In genomic region chr7:76511911-76512885, GRCh38 we compare ENCODE assay signal across 8 cellular contexts. TPM values are rescaled to one million over a fixed set of nuclear protein-coding genes. Genes with fewer than 3 reads are reported as not detected.
DNase-seq lines count a peak whose midpoint lies in the region; ATAC-seq, FAIRE-seq and TF ChIP-seq lines count a peak whose summit lies in the region.
"Not testable (repeated sequence)": the region's sequence is repeated elsewhere in the genome, so short reads cannot be mapped to it uniquely, and the experiment has no call there.
"Had no signal": no experiment of that assay in that cellular context is flagged by ENCODE, and none has a peak within 500 bp of the region (broad histone marks: within the 10 kb centered on the region; RNA-seq: fewer than 3 reads in every experiment).

No MANE protein-coding gene starts in this region.

- WGBS in heart right ventricle, 2 donors: 80 to 88% methylated on average over 7 to 12 of the region's 31 CpGs
- WGBS in HepG2 (ENCODE audit: low lambda C conversion rate): 100% methylated on average over 4 of the region's 31 CpGs
- WGBS in transverse colon (ENCODE audit: low coverage in 1 of 2), 2 donors: no CpG with 5 or more reads among the region's 31 CpGs

- not testable (repeated sequence) for H3K27me3 ChIP-seq in Panc1 (ENCODE audit: control insufficient read depth, insufficient read depth, low read length); colonic mucosa; heart right ventricle; HepG2 (ENCODE audit: control insufficient read depth in 1 of 2, insufficient read depth in 2 of 2, low read length in 2 of 2); transverse colon

- H3K27me3 Mint-ChIP-seq in Calu3 (ENCODE audit: unreplicated experiment); osteocyte (ENCODE audit: unreplicated experiment): not testable (repeated sequence)

- not testable (repeated sequence) for TF ChIP-seq POLR2A in HepG2 (IDR thresholded peaks at IDR 0.05; ENCODE audit: insufficient read depth in 1 of 2, low read depth in 2 of 2, low read length in 2 of 2); transverse colon (IDR thresholded peaks at IDR 0.05)

- BruUV-seq in Calu3 (replicated peaks; lab: Mats Ljungman, UMichigan); Panc1 (replicated peaks; lab: Mats Ljungman, UMichigan); HepG2 (replicated peaks; lab: Mats Ljungman, UMichigan): not testable (repeated sequence)

- not testable (repeated sequence) for TF ChIP-seq RAD21 in HepG2 (CRISPR knock-in tag; IDR thresholded peaks at IDR 0.05)

- H3K9me3 ChIP-seq in Panc1 (ENCODE audit: control insufficient read depth, insufficient read depth, low read depth, low read length); colonic mucosa; heart right ventricle; HepG2 (ENCODE audit: low read length); transverse colon: not testable (repeated sequence)

- not testable (repeated sequence) for H2AFZ ChIP-seq in HepG2 (ENCODE audit: low read length)

- peak overlapping the region; percentile 87 for H3K27ac ChIP-seq in Panc1 (ENCODE audit: low read length)
- H3K27ac ChIP-seq in colonic mucosa; heart right ventricle; HepG2 (ENCODE audit: extremely low read length, insufficient read depth, low read length): not testable (repeated sequence)
- H3K27ac ChIP-seq in transverse colon: peak overlapping the region; percentile 55 to 75 (median 60)

- peak overlapping the region; percentile 93 for H3K4me2 ChIP-seq in HepG2 (ENCODE audit: low read depth, low read length)

- ATAC-seq in Panc1: peak; percentile 94
- peak; percentile 36 to 85 (median 72) for ATAC-seq in heart right ventricle
- ATAC-seq in HepG2: peak; percentile 71

- not testable (repeated sequence) for TF ChIP-seq CTCF in Calu3 (IDR thresholded peaks at IDR 0.05; ENCODE audit: unreplicated experiment); Panc1 (IDR thresholded peaks at IDR 0.05); colonic mucosa (IDR thresholded peaks at IDR 0.05); heart right ventricle (IDR thresholded peaks at IDR 0.05); HepG2 (CRISPR knock-in tag; IDR thresholded peaks at IDR 0.05); osteocyte (IDR thresholded peaks at IDR 0.05); transverse colon (IDR thresholded peaks at IDR 0.05)

- H3K4me3 Mint-ChIP-seq in Calu3 (ENCODE audit: low read depth, unreplicated experiment): peak overlapping the region; percentile 17
- not testable (repeated sequence) for H3K4me3 Mint-ChIP-seq in osteocyte (ENCODE audit: unreplicated experiment)

- not testable (repeated sequence) for H4K20me1 ChIP-seq in HepG2 (ENCODE audit: insufficient read depth, low read length)

- in situ Hi-C loops in Panc1 (cut with HindIII; ENCODE audit: low pct_unique_long_range_greater_than_20kb, low sequenced_read_pairs); HepG2 (cut with HindIII; ENCODE audit: extremely low pct_ligation_motif_present, low pct_unique_long_range_greater_than_20kb): not testable (repeated sequence)
- in situ Hi-C loops in transverse colon (cut with MboI; ENCODE audit: low pct_ligation_motif_present in 1 of 4, low pct_unique_long_range_greater_than_20kb in 1 of 4, low sequenced_read_pairs in 3 of 4): loop anchor here in 1 of 4 donors (25.0 kb wide), 1 partner anchor 500 kb away; no protein-coding TSS in a partner anchor

- not testable (repeated sequence) for TF ChIP-seq EP300 in HepG2 (IDR thresholded peaks at IDR 0.05; ENCODE audit: low read depth in 2 of 2, low read length in 2 of 2); HepG2 (CRISPR knock-in tag; IDR thresholded peaks at IDR 0.05; ENCODE audit: borderline replicate concordance); transverse colon (IDR thresholded peaks at IDR 0.05; ENCODE audit: low read depth)

- not testable (repeated sequence) for H3K27ac Mint-ChIP-seq in Calu3 (ENCODE audit: unreplicated experiment); osteocyte (ENCODE audit: unreplicated experiment)

- FAIRE-seq in HepG2 (lab: Jason Lieb, UNC): peak; percentile 79

- peak overlapping the region; percentile 46 to 61 for H3K9ac ChIP-seq in colonic mucosa (ENCODE audit: low read depth in 2 of 2, low read length in 2 of 2)
- H3K9ac ChIP-seq in HepG2 (ENCODE audit: insufficient read depth, low read depth, low read length): peak overlapping the region; percentile 49; the same call in 1 of the 2 replicates

- peaks cover 11% of the 10 kb centered on the region for H3K36me3 Mint-ChIP-seq in Calu3 (ENCODE audit: insufficient read depth, unreplicated experiment)
- H3K36me3 Mint-ChIP-seq in osteocyte (ENCODE audit: unreplicated experiment): not testable (repeated sequence)

- not testable (repeated sequence) for H3K4me1 Mint-ChIP-seq in Calu3 (ENCODE audit: low read depth, unreplicated experiment)
- H3K4me1 Mint-ChIP-seq in osteocyte (ENCODE audit: unreplicated experiment): peaks cover 18% of the 10 kb centered on the region

- POLR2A ChIA-PET in Panc1 (lab: Charles Lee): not testable (repeated sequence)
- POLR2A ChIA-PET in HepG2 (lab: Yijun Ruan, JAX): interaction anchor here (0.6 kb wide), 1 partner anchor 91 kb away, joined by 5 read pairs; no protein-coding TSS in a partner anchor

- intact Hi-C loops in Calu3 (cut with micrococcal nuclease; ENCODE audit: unreplicated experiment); Panc1 (cut with micrococcal nuclease; ENCODE audit: unreplicated experiment); colonic mucosa (cut with DNase I); heart right ventricle (cut with DNase I); HepG2 (cut with micrococcal nuclease; ENCODE audit: unreplicated experiment); transverse colon (cut with DNase I; ENCODE audit: low total_unique reads): not testable (repeated sequence)

- not testable (repeated sequence) for H3K79me2 ChIP-seq in HepG2 (ENCODE audit: insufficient read depth, low read length)

- H3K9me3 Mint-ChIP-seq in Calu3 (ENCODE audit: low read depth, unreplicated experiment); osteocyte (ENCODE audit: unreplicated experiment): not testable (repeated sequence)

- H3K4me3 ChIP-seq in Panc1 (ENCODE audit: low read depth in 2 of 2, low read length in 2 of 2) (peak overlapping the region; percentile 34 to 44), HepG2 (replicated peaks in 1 of 3; ENCODE audit: insufficient read depth in 1 of 3, low read depth in 2 of 3, low read length in 3 of 3) (peak overlapping the region in 2 of 3 experiments; percentile 50 to 75; a peak in 4 of 6 replicates), transverse colon (peak overlapping the region in 1 of 4 donors; percentile 10)
- not testable (repeated sequence) for H3K4me3 ChIP-seq in colonic mucosa, heart right ventricle

- DNase-seq in Calu3 (peak; percentile 34), colonic mucosa (peak; percentile 67), osteocyte (ENCODE audit: extremely low spot score, unreplicated experiment) (peak; percentile 74), transverse colon (peak; percentile 54)
- not testable (repeated sequence) for DNase-seq in Panc1 (ENCODE audit: low read depth, low spot score); heart right ventricle; HepG2 (ENCODE audit: low spot score)

- H3K36me3 ChIP-seq in Panc1 (ENCODE audit: control insufficient read depth, insufficient read depth, low read length); colonic mucosa; heart right ventricle; HepG2 (replicated peaks in 1 of 2; ENCODE audit: control insufficient read depth in 1 of 2, insufficient read depth in 2 of 2, low read length in 2 of 2); transverse colon: not testable (repeated sequence)

- CTCF ChIA-PET in Calu3 (lab: Charles Lee): interaction anchor here (0.6 kb wide), 1 partner anchor 1497 kb away, joined by 5 read pairs; no protein-coding TSS in a partner anchor
- CTCF ChIA-PET in Panc1 (lab: Charles Lee); HepG2 (lab: Yijun Ruan, JAX; ENCODE audit: low intra/inter-chr PET ratio, low total read pairs): not testable (repeated sequence)

- H3K4me1 ChIP-seq in Panc1 (ENCODE audit: control insufficient read depth, insufficient read depth, low read length) (peaks cover 25% of the 10 kb centered on the region), heart right ventricle (peaks cover 0 to 16% (median 6%) of the 10 kb centered on the region in 9 donors), HepG2 (ENCODE audit: insufficient read depth, low read length) (peaks cover 41% of the 10 kb centered on the region), transverse colon (peaks cover 7 to 17% (median 12%) of the 10 kb centered on the region in 4 donors)
- H3K4me1 ChIP-seq in colonic mucosa: not testable (repeated sequence)

RNA-seq across cellular contexts. Expression of gene UPK3B, which starts 1.8 kb away (rescaled TPM):
- total RNA-seq in Calu3 (2022) (6.0 and 14.6 TPM in 2 replicates), Panc1 (2021; ENCODE audit: unreplicated experiment) (9.8 TPM), colonic mucosa (1 to 10 TPM in 1 of 2 donors, under 1 TPM in 1; 0.72 to 2.6 TPM), heart right ventricle (1 to 10 TPM in 1 of 10 donors, under 1 TPM in 7, not detected in 2; 0.24 to 2.7 (median 0.65) TPM), HepG2 (2016; rRNA removed; fragmentation: Illumina TruSeq; extraction: Trizol) (not detected in 2 replicates), osteocyte (1.5 and 2.2 TPM in 2 replicates), transverse colon (10 to 100 TPM in 1 of 4 donors, 1 to 10 TPM in 2, not detected in 1; 3.0 to 11.6 (median 4.9) TPM)
- polyA plus RNA-seq in Panc1 (2012; ENCODE audit: insufficient read length): 23.7 TPM
- polyA plus RNA-seq in heart right ventricle (under 1 TPM in 1 of 2 donors, not detected in 1; 0.09 TPM), HepG2 (2011; rRNA removed) (not detected in 2 replicates)
- 0.10 TPM in 1 of 2 replicates, not detected in the other for total RNA-seq in HepG2 (2016; cell fraction: cytosol; rRNA removed; fragmentation: Illumina TruSeq; extraction: Trizol; ENCODE audit: low read depth)
- 0.11 TPM in 1 of 2 replicates, not detected in the other for total RNA-seq in HepG2 (2016; cell fraction: insoluble cytoplasmic fraction; rRNA removed; fragmentation: Illumina TruSeq; extraction: Trizol)
- total RNA-seq in HepG2 (2016; cell fraction: membrane; rRNA removed; fragmentation: Illumina TruSeq; extraction: Trizol): 0.10 TPM in 1 of 2 replicates, not detected in the other
- 2.0 TPM in 1 of 2 replicates, not detected in the other for total RNA-seq in HepG2 (2016; cell fraction: nucleus; rRNA removed; fragmentation: Illumina TruSeq; extraction: Trizol)
- polyA plus RNA-seq in HepG2 (2011; cell fraction: cytosol; rRNA removed): not detected in 2 replicates
- polyA plus RNA-seq in HepG2 (2011; cell fraction: nucleus; rRNA removed): 0.13 and 0.14 TPM in 2 replicates
- polyA plus RNA-seq in HepG2 (2012): not detected in 2 replicates
- not detected in 2 replicates for polyA plus RNA-seq in HepG2 (2016; cell fraction: cytosol; fragmentation: Illumina TruSeq; extraction: Trizol; ENCODE audit: low read depth)
- not detected in 2 replicates for polyA plus RNA-seq in HepG2 (2016; cell fraction: insoluble cytoplasmic fraction; fragmentation: Illumina TruSeq; extraction: Trizol; ENCODE audit: low read depth)
- polyA plus RNA-seq in HepG2 (2016; cell fraction: membrane; fragmentation: Illumina TruSeq; extraction: Trizol; ENCODE audit: low read depth): not detected in 2 replicates
- polyA plus RNA-seq in HepG2 (2016; cell fraction: nucleus; fragmentation: Illumina TruSeq; extraction: Trizol; ENCODE audit: insufficient read depth, low read depth): not detected in 2 replicates
- polyA minus RNA-seq in HepG2 (2011; rRNA and poly(A)+ RNA removed; ENCODE audit: low replicate concordance): 0.82 and 1.7 TPM in 2 replicates
- not detected in 2 replicates for polyA minus RNA-seq in HepG2 (2011; cell fraction: cytosol; rRNA and poly(A)+ RNA removed)
- polyA minus RNA-seq in HepG2 (2011; cell fraction: nucleus; rRNA and poly(A)+ RNA removed): 0.62 and 1.8 TPM in 2 replicates

RNA-seq across cellular contexts. Expression of gene SPDYE16, which starts 30.9 kb away (rescaled TPM):
- total RNA-seq in Calu3 (2022): not detected in 2 replicates
- total RNA-seq in Panc1 (2021; ENCODE audit: unreplicated experiment): not detected
- 0.62 TPM for polyA plus RNA-seq in Panc1 (2012; ENCODE audit: insufficient read length)
- not detected for total RNA-seq in colonic mucosa
- total RNA-seq in heart right ventricle: under 1 TPM in 3 of 10 donors, not detected in 7; 0.17 to 0.57 (median 0.54) TPM
- under 1 TPM; 0.06 to 0.22 TPM for polyA plus RNA-seq in heart right ventricle
- total RNA-seq in HepG2 (2016; rRNA removed; fragmentation: Illumina TruSeq; extraction: Trizol): 0.08 and 0.11 TPM in 2 replicates
- not detected in 2 replicates for total RNA-seq in HepG2 (2016; cell fraction: cytosol; rRNA removed; fragmentation: Illumina TruSeq; extraction: Trizol; ENCODE audit: low read depth)
- total RNA-seq in HepG2 (2016; cell fraction: insoluble cytoplasmic fraction; rRNA removed; fragmentation: Illumina TruSeq; extraction: Trizol): not detected in 2 replicates
- not detected in 2 replicates for total RNA-seq in HepG2 (2016; cell fraction: membrane; rRNA removed; fragmentation: Illumina TruSeq; extraction: Trizol)
- total RNA-seq in HepG2 (2016; cell fraction: nucleus; rRNA removed; fragmentation: Illumina TruSeq; extraction: Trizol): not detected in 2 replicates
- polyA plus RNA-seq in HepG2 (2011; rRNA removed): 0.13 TPM in 1 of 2 replicates, not detected in the other
- polyA plus RNA-seq in HepG2 (2011; cell fraction: cytosol; rRNA removed): not detected in 2 replicates
- polyA plus RNA-seq in HepG2 (2011; cell fraction: nucleus; rRNA removed): not detected in 2 replicates
- 0.15 TPM in 2 replicates for polyA plus RNA-seq in HepG2 (2012)
- not detected in 2 replicates for polyA plus RNA-seq in HepG2 (2016; cell fraction: cytosol; fragmentation: Illumina TruSeq; extraction: Trizol; ENCODE audit: low read depth)
- polyA plus RNA-seq in HepG2 (2016; cell fraction: insoluble cytoplasmic fraction; fragmentation: Illumina TruSeq; extraction: Trizol; ENCODE audit: low read depth): not detected in 2 replicates
- polyA plus RNA-seq in HepG2 (2016; cell fraction: membrane; fragmentation: Illumina TruSeq; extraction: Trizol; ENCODE audit: low read depth): not detected in 2 replicates
- polyA plus RNA-seq in HepG2 (2016; cell fraction: nucleus; fragmentation: Illumina TruSeq; extraction: Trizol; ENCODE audit: insufficient read depth, low read depth): 0.25 TPM in 1 of 2 replicates, not detected in the other
- not detected in 2 replicates for polyA minus RNA-seq in HepG2 (2011; rRNA and poly(A)+ RNA removed; ENCODE audit: low replicate concordance)
- not detected in 2 replicates for polyA minus RNA-seq in HepG2 (2011; cell fraction: cytosol; rRNA and poly(A)+ RNA removed)
- polyA minus RNA-seq in HepG2 (2011; cell fraction: nucleus; rRNA and poly(A)+ RNA removed): 0.13 TPM in 1 of 2 replicates, not detected in the other
- total RNA-seq in osteocyte: not detected in 2 replicates
- not detected for total RNA-seq in transverse colon
- total RNA-seq: GM23338 had no signal

RNA-seq across cellular contexts. Expression of gene DTX2, which starts 50.7 kb away (rescaled TPM):
- total RNA-seq in Calu3 (2022) (43.6 and 51.7 TPM in 2 replicates), Panc1 (2021; ENCODE audit: unreplicated experiment) (27.4 TPM), colonic mucosa (10 to 100 TPM; 61.7 to 91.1 TPM), heart right ventricle (10 to 100 TPM in 2 of 10 donors, 1 to 10 TPM in 8; 5.8 to 11.4 (median 8.1) TPM), HepG2 (2016; rRNA removed; fragmentation: Illumina TruSeq; extraction: Trizol) (5.2 and 5.5 TPM in 2 replicates), osteocyte (29.7 and 32.6 TPM in 2 replicates), transverse colon (100 to 1,000 TPM in 2 of 4 donors, 10 to 100 TPM in 2; 73.0 to 169 (median 119) TPM)
- polyA plus RNA-seq in Panc1 (2012; ENCODE audit: insufficient read length): 17.9 TPM
- polyA plus RNA-seq in heart right ventricle (10 to 100 TPM; 11.2 to 23.4 TPM), HepG2 (2011; rRNA removed) (6.2 and 7.0 TPM in 2 replicates)
- total RNA-seq in HepG2 (2016; cell fraction: cytosol; rRNA removed; fragmentation: Illumina TruSeq; extraction: Trizol; ENCODE audit: low read depth): 2.2 and 3.3 TPM in 2 replicates
- total RNA-seq in HepG2 (2016; cell fraction: insoluble cytoplasmic fraction; rRNA removed; fragmentation: Illumina TruSeq; extraction: Trizol): 4.7 and 6.9 TPM in 2 replicates
- total RNA-seq in HepG2 (2016; cell fraction: membrane; rRNA removed; fragmentation: Illumina TruSeq; extraction: Trizol): 4.2 and 4.5 TPM in 2 replicates
- 7.1 and 7.5 TPM in 2 replicates for total RNA-seq in HepG2 (2016; cell fraction: nucleus; rRNA removed; fragmentation: Illumina TruSeq; extraction: Trizol)
- 2.7 and 4.1 TPM in 2 replicates for polyA plus RNA-seq in HepG2 (2011; cell fraction: cytosol; rRNA removed)
- polyA plus RNA-seq in HepG2 (2011; cell fraction: nucleus; rRNA removed): 18.5 and 23.3 TPM in 2 replicates
- 5.0 and 6.3 TPM in 2 replicates for polyA plus RNA-seq in HepG2 (2012)
- 1.3 and 1.5 TPM in 2 replicates for polyA plus RNA-seq in HepG2 (2016; cell fraction: cytosol; fragmentation: Illumina TruSeq; extraction: Trizol; ENCODE audit: low read depth)
- polyA plus RNA-seq in HepG2 (2016; cell fraction: insoluble cytoplasmic fraction; fragmentation: Illumina TruSeq; extraction: Trizol; ENCODE audit: low read depth): 6.9 and 7.6 TPM in 2 replicates
- 2.1 and 2.2 TPM in 2 replicates for polyA plus RNA-seq in HepG2 (2016; cell fraction: membrane; fragmentation: Illumina TruSeq; extraction: Trizol; ENCODE audit: low read depth)
- 15.2 and 17.1 TPM in 2 replicates for polyA plus RNA-seq in HepG2 (2016; cell fraction: nucleus; fragmentation: Illumina TruSeq; extraction: Trizol; ENCODE audit: insufficient read depth, low read depth)
- 19.1 and 19.3 TPM in 2 replicates for polyA minus RNA-seq in HepG2 (2011; rRNA and poly(A)+ RNA removed; ENCODE audit: low replicate concordance)
- polyA minus RNA-seq in HepG2 (2011; cell fraction: cytosol; rRNA and poly(A)+ RNA removed): 6.9 and 9.4 TPM in 2 replicates
- polyA minus RNA-seq in HepG2 (2011; cell fraction: nucleus; rRNA and poly(A)+ RNA removed): 8.8 and 10.3 TPM in 2 replicates
